In the genomic region with DNA sequence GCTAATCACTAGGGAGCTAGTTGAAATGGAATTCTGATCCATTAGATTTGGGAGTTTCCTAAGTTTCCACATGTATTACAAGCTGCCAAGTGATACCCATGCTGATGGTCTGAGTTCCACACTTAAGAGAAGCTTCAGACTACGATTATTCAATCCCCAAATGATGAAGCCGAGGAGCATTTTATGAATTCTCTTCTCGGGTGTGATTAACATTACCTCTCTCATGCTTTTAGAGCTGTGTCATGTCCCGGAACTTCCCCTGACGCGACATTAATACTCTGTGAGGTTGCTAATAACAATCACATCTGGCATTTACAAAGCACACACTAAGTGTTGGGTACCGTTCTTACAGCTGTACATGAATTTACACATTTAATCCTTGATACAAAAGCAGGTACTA, we compare ENCODE assay signal across 2 cellular contexts.
TF ChIP-seq lines count a peak whose summit lies in the region.

No MANE protein-coding gene starts in this region.

TF ChIP-seq in SK-N-SH, 30 proteins besides CTCF, POLR2A, EP300 and RAD21 (continued from another document):
- TF ChIP-seq, protein P1, sequence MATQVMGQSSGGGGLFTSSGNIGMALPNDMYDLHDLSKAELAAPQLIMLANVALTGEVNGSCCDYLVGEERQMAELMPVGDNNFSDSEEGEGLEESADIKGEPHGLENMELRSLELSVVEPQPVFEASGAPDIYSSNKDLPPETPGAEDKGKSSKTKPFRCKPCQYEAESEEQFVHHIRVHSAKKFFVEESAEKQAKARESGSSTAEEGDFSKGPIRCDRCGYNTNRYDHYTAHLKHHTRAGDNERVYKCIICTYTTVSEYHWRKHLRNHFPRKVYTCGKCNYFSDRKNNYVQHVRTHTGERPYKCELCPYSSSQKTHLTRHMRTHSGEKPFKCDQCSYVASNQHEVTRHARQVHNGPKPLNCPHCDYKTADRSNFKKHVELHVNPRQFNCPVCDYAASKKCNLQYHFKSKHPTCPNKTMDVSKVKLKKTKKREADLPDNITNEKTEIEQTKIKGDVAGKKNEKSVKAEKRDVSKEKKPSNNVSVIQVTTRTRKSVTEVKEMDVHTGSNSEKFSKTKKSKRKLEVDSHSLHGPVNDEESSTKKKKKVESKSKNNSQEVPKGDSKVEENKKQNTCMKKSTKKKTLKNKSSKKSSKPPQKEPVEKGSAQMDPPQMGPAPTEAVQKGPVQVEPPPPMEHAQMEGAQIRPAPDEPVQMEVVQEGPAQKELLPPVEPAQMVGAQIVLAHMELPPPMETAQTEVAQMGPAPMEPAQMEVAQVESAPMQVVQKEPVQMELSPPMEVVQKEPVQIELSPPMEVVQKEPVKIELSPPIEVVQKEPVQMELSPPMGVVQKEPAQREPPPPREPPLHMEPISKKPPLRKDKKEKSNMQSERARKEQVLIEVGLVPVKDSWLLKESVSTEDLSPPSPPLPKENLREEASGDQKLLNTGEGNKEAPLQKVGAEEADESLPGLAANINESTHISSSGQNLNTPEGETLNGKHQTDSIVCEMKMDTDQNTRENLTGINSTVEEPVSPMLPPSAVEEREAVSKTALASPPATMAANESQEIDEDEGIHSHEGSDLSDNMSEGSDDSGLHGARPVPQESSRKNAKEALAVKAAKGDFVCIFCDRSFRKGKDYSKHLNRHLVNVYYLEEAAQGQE (IDR thresholded peaks at IDR 0.05; ENCODE audit: low read depth, low read length) = no peak
- TF ChIP-seq MXI1 (IDR thresholded peaks at IDR 0.05; ENCODE audit: low read depth, low read length) (no peak), RXRA (IDR thresholded peaks at IDR 0.05; ENCODE audit: borderline replicate concordance, low read depth) (no peak), NRF1 (IDR thresholded peaks at IDR 0.05; ENCODE audit: low read depth, low read length) (no peak), POLR2AphosphoS5 (IDR thresholded peaks at IDR 0.05; ENCODE audit: low read depth, low read length) (no peak), MEF2A (IDR thresholded peaks at IDR 0.05; ENCODE audit: borderline replicate concordance, low read depth) (no peak), FOSL2 (IDR thresholded peaks at IDR 0.05; ENCODE audit: borderline replicate concordance, low read depth) (no peak)
- TF ChIP-seq, protein P2, sequence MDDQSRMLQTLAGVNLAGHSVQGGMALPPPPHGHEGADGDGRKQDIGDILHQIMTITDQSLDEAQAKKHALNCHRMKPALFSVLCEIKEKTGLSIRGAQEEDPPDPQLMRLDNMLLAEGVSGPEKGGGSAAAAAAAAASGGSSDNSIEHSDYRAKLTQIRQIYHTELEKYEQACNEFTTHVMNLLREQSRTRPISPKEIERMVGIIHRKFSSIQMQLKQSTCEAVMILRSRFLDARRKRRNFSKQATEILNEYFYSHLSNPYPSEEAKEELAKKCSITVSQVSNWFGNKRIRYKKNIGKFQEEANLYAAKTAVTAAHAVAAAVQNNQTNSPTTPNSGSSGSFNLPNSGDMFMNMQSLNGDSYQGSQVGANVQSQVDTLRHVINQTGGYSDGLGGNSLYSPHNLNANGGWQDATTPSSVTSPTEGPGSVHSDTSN (IDR thresholded peaks at IDR 0.05) = no peak
TF ChIP-seq in SK-N-SH: peak in this region for 0.

TF ChIP-seq in SK-N-SH treated with all-trans-retinoic acid at 6 μM for 48 hours, 23 proteins besides CTCF, POLR2A, EP300 and RAD21 (continued from another document):
- TF ChIP-seq ISL1 (CRISPR knock-in tag; IDR thresholded peaks at IDR 0.05) = no peak
- TF ChIP-seq ARNTL (CRISPR knock-in tag; IDR thresholded peaks at IDR 0.05; ENCODE audit: borderline replicate concordance, low read depth) = no peak
- TF ChIP-seq ZFP3 (CRISPR knock-in tag; IDR thresholded peaks at IDR 0.05) = no peak
- TF ChIP-seq CSDC2 (CRISPR knock-in tag; IDR thresholded peaks at IDR 0.05) = no peak
- no peak for TF ChIP-seq PPARA (CRISPR knock-in tag; IDR thresholded peaks at IDR 0.05; ENCODE audit: borderline replicate concordance)
- no peak for TF ChIP-seq TOX (CRISPR knock-in tag; IDR thresholded peaks at IDR 0.05; ENCODE audit: borderline replicate concordance)
- TF ChIP-seq, protein P3, sequence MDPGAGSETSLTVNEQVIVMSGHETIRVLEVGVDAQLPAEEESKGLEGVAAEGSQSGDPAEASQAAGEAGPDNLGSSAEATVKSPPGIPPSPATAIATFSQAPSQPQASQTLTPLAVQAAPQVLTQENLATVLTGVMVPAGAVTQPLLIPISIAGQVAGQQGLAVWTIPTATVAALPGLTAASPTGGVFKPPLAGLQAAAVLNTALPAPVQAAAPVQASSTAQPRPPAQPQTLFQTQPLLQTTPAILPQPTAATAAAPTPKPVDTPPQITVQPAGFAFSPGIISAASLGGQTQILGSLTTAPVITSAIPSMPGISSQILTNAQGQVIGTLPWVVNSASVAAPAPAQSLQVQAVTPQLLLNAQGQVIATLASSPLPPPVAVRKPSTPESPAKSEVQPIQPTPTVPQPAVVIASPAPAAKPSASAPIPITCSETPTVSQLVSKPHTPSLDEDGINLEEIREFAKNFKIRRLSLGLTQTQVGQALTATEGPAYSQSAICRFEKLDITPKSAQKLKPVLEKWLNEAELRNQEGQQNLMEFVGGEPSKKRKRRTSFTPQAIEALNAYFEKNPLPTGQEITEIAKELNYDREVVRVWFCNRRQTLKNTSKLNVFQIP (CRISPR knock-in tag; IDR thresholded peaks at IDR 0.05; ENCODE audit: borderline replicate concordance, low read depth) = no peak
